ENCODE assay signal across 16 cellular contexts in genomic region chr13:75132800-75133695, GRCh38.
"Had no signal": no experiment of that assay in that cellular context is flagged by ENCODE, and none has a peak within 500 bp of the region (broad histone marks: within the 10 kb centered on the region; RNA-seq: fewer than 3 reads in every experiment).

No MANE protein-coding gene starts in this region.

- DNase-seq: activated CD4-positive, alpha-beta memory T cell treated with anti-CD3 and anti-CD28 coated beads, Interleukin-2, amount 10 ng/mL, durations not matched to agents 7 days and 5 days; activated CD4-positive, alpha-beta T cell treated with anti-CD3 and anti-CD28 coated beads for 36 hours; activated CD8-positive, alpha-beta memory T cell treated with anti-CD3 and anti-CD28 coated beads, Interleukin-2, amount 10 ng/mL, durations not matched to agents 7 days and 5 days; activated naive CD8-positive, alpha-beta T cell treated with anti-CD3 and anti-CD28 coated beads for 36 hours; amygdala; central memory CD4-positive, alpha-beta T cell; effector memory CD4-positive, alpha-beta T cell; foreskin keratinocyte; left cardiac atrium; pancreas; stimulated activated naive B cell treated with anti-CD40 and anti-IgM and Interleukin-4, amounts not matched to agents 10 μg/mL and 1 μg/mL and 100 μg/mL, for 72 hours; upper lobe of left lung had no signal

- H3K4me3 ChIP-seq: hepatocyte, pancreas, thoracic aorta, upper lobe of left lung had no signal

- ATAC-seq: activated CD4-positive, alpha-beta T cell treated with anti-CD3 and anti-CD28 coated beads for 36 hours; activated CD8-positive, alpha-beta memory T cell treated with anti-CD3 and anti-CD28 coated beads, Interleukin-2, amount 10 ng/mL, durations not matched to agents 7 days and 5 days; foreskin keratinocyte; left cardiac atrium; natural killer cell treated with Interleukin-12 subunit alpha and Interleukin-12 subunit beta and Interleukin-15 and Interleukin-18, amount 100 ng/mL, for 72 hours; pancreas; WTC11 had no signal
